Comparison of ENCODE assay signal across 15 cellular contexts in genomic region chr21:14493731-14494130, GRCh38. TPM values are rescaled to one million over a fixed set of nuclear protein-coding genes. Genes with fewer than 3 reads are reported as not detected.
"Had no signal": no experiment of that assay in that cellular context is flagged by ENCODE, and none has a peak within 500 bp of the region (broad histone marks: within the 10 kb centered on the region; RNA-seq: fewer than 3 reads in every experiment).

No MANE protein-coding gene starts in this region.

- H3K27me3 Mint-ChIP-seq: naive thymus-derived CD8-positive, alpha-beta T cell had no signal

- FAIRE-seq: astrocyte, bronchial epithelial cell had no signal

- DNase-seq: activated CD4-positive, alpha-beta T cell treated with anti-CD3 and anti-CD28 coated beads, Interleukin-2, amount 50 U/mL, for 1 hour; activated naive CD4-positive, alpha-beta T cell treated with Interleukin-2 at 50 U/mL for 16 hours; adrenal gland; dermis blood vessel endothelial cell; effector memory CD4-positive, alpha-beta T cell; esophagus squamous epithelium; naive thymus-derived CD8-positive, alpha-beta T cell; stimulated activated CD4-positive, alpha-beta T cell treated with anti-CD3 and anti-CD28 coated beads, Interleukin-4, amount 100 ng/mL, for 24 hours; stimulated activated naive CD4-positive, alpha-beta T cell; thyroid gland had no signal

- ATAC-seq: naive thymus-derived CD8-positive, alpha-beta T cell; sciatic nerve had no signal

- H3K4me3 Mint-ChIP-seq: naive thymus-derived CD8-positive, alpha-beta T cell had no signal

RNA-seq across cellular contexts. Expression of gene SAMSN1, which starts 52.4 kb away (rescaled TPM):
- total RNA-seq: chondrocyte, dermis blood vessel endothelial cell, SK-MEL-5 had no signal
